8 cellular contexts compared by ENCODE assay signal in genomic region chr2:201644001-201644400, GRCh38. TPM values are rescaled to one million over a fixed set of nuclear protein-coding genes. Genes with fewer than 3 reads are reported as not detected.
A peak's percentile ranks its signal among the peaks of the same experiment; 100 is the strongest.
DNase-seq lines count a peak whose midpoint lies in the region; ATAC-seq, FAIRE-seq and TF ChIP-seq lines count a peak whose summit lies in the region.

No MANE protein-coding gene starts in this region.

- peaks cover 26% of the 10 kb centered on the region for H3K79me2 ChIP-seq in OCI-LY7 (ENCODE audit: insufficient read depth, low read depth, low read length)
- peaks cover 14% of the 10 kb centered on the region for H3K79me2 ChIP-seq in endothelial cell of umbilical vein (ENCODE audit: control insufficient read depth, insufficient read depth, low read length)

- no peaks in the 10 kb centered on the region for H3K9me2 ChIP-seq in OCI-LY7 (ENCODE audit: insufficient read depth, low read length)

- H3K27ac Mint-ChIP-seq in CD4-positive, alpha-beta T cell: peak overlapping the region; percentile 96

- H3K9me3 ChIP-seq in CD4-positive, alpha-beta T cell (ENCODE audit: control insufficient read depth, low read length): no peaks in the 10 kb centered on the region
- H3K9me3 ChIP-seq in OCI-LY7 (ENCODE audit: low read length) (no peaks in the 10 kb centered on the region), endothelial cell of umbilical vein (replicated peaks; ENCODE audit: control insufficient read depth, insufficient read depth, low read length) (no peaks in the 10 kb centered on the region), pancreas (no peaks in the 10 kb centered on the region)

- CTCF ChIA-PET in CD4-positive, alpha-beta T cell (lab: Charles Lee): no interaction called here
- CTCF ChIA-PET in OCI-LY7 (lab: Charles Lee; ENCODE audit: unreplicated experiment) (no interaction called here), endothelial cell of umbilical vein (lab: Charles Lee) (interaction anchor here (1.5 to 2.3 kb wide), 2 partner anchors 21 to 64 kb away, joined by 5 to 13 read pairs; no protein-coding TSS in a partner anchor)

- no peak for TF ChIP-seq CTCF in CD4-positive, alpha-beta T cell (IDR thresholded peaks at IDR 0.05)
- TF ChIP-seq CTCF in OCI-LY7 (conservative IDR thresholded peaks at IDR 0.05; ENCODE audit: low read length) (no peak), endothelial cell of umbilical vein (IDR thresholded peaks at IDR 0.05; ENCODE audit: extremely low read depth in 1 of 2, insufficient read depth in 1 of 2, low read depth in 1 of 2, low read length in 2 of 2) (no peak), pancreas (IDR thresholded peaks at IDR 0.05) (no peak)

- H3K36me3 ChIP-seq in OCI-LY7 (ENCODE audit: insufficient read depth, low read length) (0 out of 2 replicates have a peak, but pooled peaks cover 3% of the 10 kb centered on the region), endothelial cell of umbilical vein (ENCODE audit: control insufficient read depth in 2 of 2, extremely low read depth in 1 of 2, insufficient read depth in 2 of 2, low read length in 2 of 2) (no peaks in the 10 kb centered on the region), pancreas (no peaks in the 10 kb centered on the region)

- no peak for ATAC-seq in CD4-positive, alpha-beta T cell (ENCODE audit: poor library complexity)
- ATAC-seq in pancreas: peak in 3 of 4 donors; percentile 4 to 28 (median 7)

- peaks cover 8% of the 10 kb centered on the region for H3K36me3 Mint-ChIP-seq in CD4-positive, alpha-beta T cell (ENCODE audit: low read depth)

- H3K27me3 Mint-ChIP-seq in CD4-positive, alpha-beta T cell: no peaks in the 10 kb centered on the region

- H2AFZ ChIP-seq in OCI-LY7 (ENCODE audit: low read length) (peak overlapping the region; percentile 85), endothelial cell of umbilical vein (ENCODE audit: low read depth, low read length) (peak overlapping the region; percentile 92)

- no peak for DNase-seq in CD4-positive, alpha-beta T cell
- no peak for DNase-seq in OCI-LY7 (ENCODE audit: low spot score)
- no peak for DNase-seq in endothelial cell of umbilical vein (ENCODE audit: low read depth, low spot score)
- DNase-seq in pancreas: peak in 2 of 6 donors; percentile 7 to 18
- no peak for DNase-seq in cerebellar nuclear complex (lab: John Stamatoyannopoulos, UW)
- no peak for DNase-seq in stimulated activated CD4-positive, alpha-beta T cell treated with anti-CD3 and anti-CD28 coated beads, Interleukin-12 subunit alpha, Interleukin-12 subunit beta, amount 100 ng/mL, for 4 hours
- DNase-seq in stimulated activated CD4-positive, alpha-beta T cell treated with anti-CD3 and anti-CD28 coated beads, Interleukin-15, amount 100 ng/mL, for 24 hours: no peak
- DNase-seq in T-helper 9 cell: no peak

- peaks cover 22% of the 10 kb centered on the region for H3K4me1 ChIP-seq in OCI-LY7 (ENCODE audit: insufficient read depth, low read length, poor library complexity, severe bottlenecking)
- peaks cover 12% of the 10 kb centered on the region for H3K4me1 ChIP-seq in endothelial cell of umbilical vein (ENCODE audit: control insufficient read depth, extremely low read depth, insufficient read depth, low read length)
- H3K4me1 ChIP-seq in pancreas: peaks cover 4 to 12% (median 4%) of the 10 kb centered on the region in 3 donors

- H3K4me3 Mint-ChIP-seq in CD4-positive, alpha-beta T cell: peak overlapping the region; percentile 96

- H3K4me3 ChIP-seq in OCI-LY7 (ENCODE audit: low read depth, low read length, poor library complexity, severe bottlenecking) (peak overlapping the region; percentile 97), endothelial cell of umbilical vein (replicated peaks in 1 of 3; ENCODE audit: insufficient read depth in 1 of 3, low read depth in 1 of 3, low read length in 3 of 3) (no peak overlapping the region), pancreas (peak overlapping the region in 2 of 4 donors; percentile 80 to 92)

- H3K4me2 ChIP-seq in OCI-LY7 (ENCODE audit: low read length) (peak overlapping the region; percentile 72), endothelial cell of umbilical vein (ENCODE audit: insufficient read depth, low read length) (peak overlapping the region; percentile 98)

- POLR2A ChIA-PET in CD4-positive, alpha-beta T cell (lab: Charles Lee): interaction anchor here (1.7 to 2.3 kb wide), 2 partner anchors 137 to 229 kb away, joined by 6 to 26 read pairs; partner anchors contain the start of gene ALS2
- POLR2A ChIA-PET in OCI-LY7 (lab: Charles Lee): interaction anchor here (1.2 to 1.6 kb wide), 2 partner anchors 9 to 136 kb away, joined by 5 read pairs; partner anchors contain the start of gene ALS2
- POLR2A ChIA-PET in endothelial cell of umbilical vein (lab: Charles Lee): no interaction called here

- no peaks in the 10 kb centered on the region for H3K27me3 ChIP-seq in CD4-positive, alpha-beta T cell (ENCODE audit: control insufficient read depth, insufficient read depth, low read length)
- H3K27me3 ChIP-seq in endothelial cell of umbilical vein (ENCODE audit: control insufficient read depth in 2 of 2, insufficient read depth in 2 of 2, low read length in 2 of 2): no peaks in the 10 kb centered on the region
- no peaks in the 10 kb centered on the region for H3K27me3 ChIP-seq in pancreas

- peaks cover 10% of the 10 kb centered on the region for H3K4me1 Mint-ChIP-seq in CD4-positive, alpha-beta T cell (ENCODE audit: low read depth)

- H3K9ac ChIP-seq in endothelial cell of umbilical vein (replicated peaks; ENCODE audit: extremely low read depth, insufficient read depth, low read length): no peak overlapping the region

- intact Hi-C loops in CD4-positive, alpha-beta T cell (cut with DNase I, micrococcal nuclease): loop anchor here (5.0 to 10.0 kb wide), 4 partner anchors 138 to 409 kb away; partner anchors contain the start of genes ALS2 (in 1 of the 2), FZD7 (in 1 of the 2), STRADB (in 1 of the 2) and TRAK2 (in 1 of the 2)
- intact Hi-C loops in OCI-LY7 (cut with micrococcal nuclease; ENCODE audit: unreplicated experiment) (loop anchor here (5.0 kb wide), 1 partner anchor 382 kb away; the partner anchor contains the start of gene CASP8), endothelial cell of umbilical vein (cut with micrococcal nuclease) (loop anchor here (5.0 kb wide), 1 partner anchor 138 kb away; the partner anchor contains the start of gene ALS2), pancreas (cut with DNase I) (no loop called here)

- TF ChIP-seq POLR2A in endothelial cell of umbilical vein (IDR thresholded peaks at IDR 0.05; ENCODE audit: low read depth, low read length): no peak

- whole genome bisulfite sequencing in pancreas, 2 donors: 33 to 41% methylated on average over 8 of the region's 8 CpGs

- no peaks in the 10 kb centered on the region for H3K9me1 ChIP-seq in endothelial cell of umbilical vein (replicated peaks; ENCODE audit: control insufficient read depth, extremely low read depth, insufficient read depth, low read length)

- dilution Hi-C loops in endothelial cell of umbilical vein (cut with MboI; ENCODE audit: extremely low pct_ligation_motif_present, low sequenced_read_pairs): no loop called here

- no peak overlapping the region for H3K27ac ChIP-seq in CD4-positive, alpha-beta T cell (ENCODE audit: low read depth, low read length)
- H3K27ac ChIP-seq in OCI-LY7 (ENCODE audit: low read depth, low read length, poor library complexity, severe bottlenecking) (no peak overlapping the region), endothelial cell of umbilical vein (ENCODE audit: insufficient read depth, low read depth, low read length) (no peak overlapping the region), pancreas (peak overlapping the region; percentile 0 to 90 (median 49))

- no peaks in the 10 kb centered on the region for H3K9me3 Mint-ChIP-seq in CD4-positive, alpha-beta T cell

- FAIRE-seq in endothelial cell of umbilical vein (lab: Jason Lieb, UNC): no peak
- no peak for FAIRE-seq in pancreas (lab: Jason Lieb, UNC)

- TSS peak; percentile 79 for BruUV-seq in OCI-LY7 (replicated peaks; lab: Mats Ljungman, UMichigan)
- BruUV-seq in endothelial cell of umbilical vein (replicated peaks; lab: Mats Ljungman, UMichigan): no TSS peak

- H4K20me1 ChIP-seq in OCI-LY7 (ENCODE audit: insufficient read depth, low read length) (no peaks in the 10 kb centered on the region), endothelial cell of umbilical vein (replicated peaks; ENCODE audit: control insufficient read depth, extremely low read depth, insufficient read depth, low read length) (no peaks in the 10 kb centered on the region)

TF ChIP-seq in endothelial cell of umbilical vein, 7 proteins besides CTCF, POLR2A, EP300 and RAD21:
- no peak for TF ChIP-seq POLR2AphosphoS5 (IDR thresholded peaks at IDR 0.05; ENCODE audit: insufficient read depth, low read depth, low read length)

RNA-seq across cellular contexts. Expression of gene TMEM237, which starts 0.7 kb away (rescaled TPM):
- 1 to 10 TPM; 4.0 to 4.6 TPM for total RNA-seq in CD4-positive, alpha-beta T cell
- total RNA-seq in OCI-LY7 (2014; rRNA removed; shearing (Covaris generic)): 23.4 and 26.8 TPM in 2 replicates
- total RNA-seq in OCI-LY7 (2022) (29.2 and 30.5 TPM in 2 replicates), endothelial cell of umbilical vein (57.2 and 64.7 TPM in 2 replicates), pancreas (1 to 10 TPM; 3.0 to 9.6 (median 4.7) TPM)
- polyA plus RNA-seq in endothelial cell of umbilical vein (36.3 and 41.2 TPM in 2 replicates), pancreas (1 to 10 TPM; 4.3 to 5.5 TPM)
- 43.5 and 52.9 TPM in 2 replicates for polyA plus RNA-seq in endothelial cell of umbilical vein (2011; cell fraction: cytosol; rRNA removed)
- 43.9 and 58.1 TPM in 2 replicates for polyA plus RNA-seq in endothelial cell of umbilical vein (2011; cell fraction: nucleus; rRNA removed)
- 28.2 and 36.8 TPM in 2 replicates for polyA plus RNA-seq in endothelial cell of umbilical vein (2012)
- 56.0 and 66.7 TPM in 2 replicates for polyA minus RNA-seq in endothelial cell of umbilical vein
- 7.5 TPM for polyA minus RNA-seq in endothelial cell of umbilical vein (2011; cell fraction: cytosol; rRNA and poly(A)+ RNA removed)
- 35.4 and 55.9 TPM in 2 replicates for polyA minus RNA-seq in endothelial cell of umbilical vein (2011; cell fraction: nucleus; rRNA and poly(A)+ RNA removed)

RNA-seq across cellular contexts. Expression of gene MPP4, which starts 54.4 kb away (rescaled TPM):
- total RNA-seq in CD4-positive, alpha-beta T cell: not detected
- total RNA-seq in OCI-LY7 (2014; rRNA removed; shearing (Covaris generic)): not detected in 2 replicates
- total RNA-seq in OCI-LY7 (2022) (not detected in 2 replicates), endothelial cell of umbilical vein (7.6 and 9.7 TPM in 2 replicates), pancreas (under 1 TPM in 2 of 6 donors, not detected in 4; 0.06 to 0.19 TPM)
- polyA plus RNA-seq in endothelial cell of umbilical vein (5.3 and 5.6 TPM in 2 replicates), pancreas (under 1 TPM in 1 of 2 donors, not detected in 1; 0.09 TPM)
- 5.3 and 5.6 TPM in 2 replicates for polyA plus RNA-seq in endothelial cell of umbilical vein (2011; cell fraction: cytosol; rRNA removed)
- 23.4 and 30.5 TPM in 2 replicates for polyA plus RNA-seq in endothelial cell of umbilical vein (2011; cell fraction: nucleus; rRNA removed)
- polyA plus RNA-seq in endothelial cell of umbilical vein (2012): 2.5 and 4.8 TPM in 2 replicates
- 7.1 and 7.3 TPM in 2 replicates for polyA minus RNA-seq in endothelial cell of umbilical vein
- polyA minus RNA-seq in endothelial cell of umbilical vein (2011; cell fraction: cytosol; rRNA and poly(A)+ RNA removed): not detected
- 10.3 and 18.0 TPM in 2 replicates for polyA minus RNA-seq in endothelial cell of umbilical vein (2011; cell fraction: nucleus; rRNA and poly(A)+ RNA removed)

Comparison
In these comparisons a context has a peak if more than half of its experiments do, and no peak if none do; other contexts are left out.
1. H3K27ac ChIP-seq: peak in pancreas (4 of 4); none in CD4-positive, alpha-beta T cell (single experiment), OCI-LY7 (single experiment) and endothelial cell of umbilical vein (single experiment).
2. intact Hi-C loops: an anchor here in CD4-positive, alpha-beta T cell (5.0 to 10.0 kb wide), OCI-LY7 (5.0 kb wide) and endothelial cell of umbilical vein (5.0 kb wide); none called in pancreas.